ENCODE assay signal across 20 cellular contexts in genomic region chr13:63370101-63370500, GRCh38.
DNase-seq lines count a peak whose midpoint lies in the region; ATAC-seq, FAIRE-seq and TF ChIP-seq lines count a peak whose summit lies in the region.
"Had no signal": no experiment of that assay in that cellular context is flagged by ENCODE, and none has a peak within 500 bp of the region (broad histone marks: within the 10 kb centered on the region; RNA-seq: fewer than 3 reads in every experiment).

No MANE protein-coding gene starts in this region.

- CTCF ChIA-PET in HepG2 (lab: Yijun Ruan, JAX; ENCODE audit: low intra/inter-chr PET ratio, low total read pairs): no interaction called here
- CTCF ChIA-PET in K562 (lab: Yijun Ruan, JAX; ENCODE audit: low intra/inter-chr PET ratio): no interaction called here

- BruUV-seq in HepG2 (replicated peaks; lab: Mats Ljungman, UMichigan) (no TSS peak), K562 (replicated peaks; lab: Mats Ljungman, UMichigan) (no TSS peak)

- ATAC-seq in HepG2 (no peak), right lobe of liver (no peak), K562 (no peak), pancreas (no peak), HG03135 (IDR thresholded peaks at IDR 0.05; ENCODE audit: unreplicated experiment) (no peak)
- ATAC-seq: CD8-positive, alpha-beta T cell; GM12878 had no signal

- H3K9ac ChIP-seq in HepG2 (ENCODE audit: insufficient read depth, low read depth, low read length) (no peak overlapping the region), K562 (ENCODE audit: insufficient read depth in 1 of 2, low read depth in 2 of 2, low read length in 2 of 2) (no peak overlapping the region)

- 0% methylated on average over 1 of the region's 1 CpG for WGBS in HepG2 (ENCODE audit: low lambda C conversion rate)
- 25% methylated on average over 1 of the region's 1 CpG for WGBS in right lobe of liver (ENCODE audit: insufficient coverage, low coverage, low lambda C conversion rate, missing lambda C conversion rate)
- 0% methylated on average over 1 of the region's 1 CpG for WGBS in K562 (ENCODE audit: insufficient coverage, low coverage, missing lambda C conversion rate)
- 32 to 41% methylated on average over 1 of the region's 1 CpG for WGBS in pancreas, 2 donors
- WGBS in prostate gland: 31% methylated on average over 1 of the region's 1 CpG

- no peak for FAIRE-seq in HepG2 (lab: Jason Lieb, UNC)
- FAIRE-seq in K562 (lab: Jason Lieb, UNC): no peak
- FAIRE-seq in pancreas (lab: Jason Lieb, UNC): peak; percentile 20
- FAIRE-seq: GM12878, GM19239, H54 had no signal

- H3K79me2 ChIP-seq in HepG2 (ENCODE audit: insufficient read depth, low read length) (no peaks in the 10 kb centered on the region), K562 (ENCODE audit: control insufficient read depth, insufficient read depth, low read length) (no peaks in the 10 kb centered on the region)

- no peak overlapping the region for H3K4me3 ChIP-seq in HepG2 (replicated peaks in 1 of 3; ENCODE audit: insufficient read depth in 1 of 3, low read depth in 2 of 3, low read length in 3 of 3)
- H3K4me3 ChIP-seq in right lobe of liver: no peak overlapping the region
- no peak overlapping the region for H3K4me3 ChIP-seq in K562
- no peak overlapping the region for H3K4me3 ChIP-seq in pancreas
- no peak overlapping the region for H3K4me3 ChIP-seq in prostate gland
- H3K4me3 ChIP-seq: GM12878, HAP-1 had no signal

- POLR2A ChIA-PET in HepG2 (lab: Yijun Ruan, JAX): no interaction called here
- POLR2A ChIA-PET in K562 (lab: Yijun Ruan, JAX): no interaction called here

- in situ Hi-C loops in HepG2 (cut with HindIII; ENCODE audit: extremely low pct_ligation_motif_present, low pct_unique_long_range_greater_than_20kb): no loop called here
- in situ Hi-C loops in K562 (cut with MboI): no loop called here

- no peak for TF ChIP-seq RAD21 in HepG2 (CRISPR knock-in tag; IDR thresholded peaks at IDR 0.05)
- no peak for TF ChIP-seq RAD21 in K562 (CRISPR knock-in tag; conservative IDR thresholded peaks at IDR 0.05 in 1 of 2, IDR thresholded peaks at IDR 0.05 in 1 of 2)

- no peak for TF ChIP-seq POLR2A in HepG2 (IDR thresholded peaks at IDR 0.05; ENCODE audit: insufficient read depth in 1 of 2, low read depth in 2 of 2, low read length in 2 of 2)
- TF ChIP-seq POLR2A in right lobe of liver (IDR thresholded peaks at IDR 0.05): no peak
- no peak for TF ChIP-seq POLR2A in K562 (conservative IDR thresholded peaks at IDR 0.05)
- no peak for TF ChIP-seq POLR2A in prostate gland (IDR thresholded peaks at IDR 0.05)

- no peaks in the 10 kb centered on the region for H4K20me1 ChIP-seq in HepG2 (ENCODE audit: insufficient read depth, low read length)
- H4K20me1 ChIP-seq in K562 (replicated peaks; ENCODE audit: control insufficient read depth, insufficient read depth, low read length): no peaks in the 10 kb centered on the region

- H3K36me3 ChIP-seq in HepG2 (replicated peaks in 1 of 2; ENCODE audit: control insufficient read depth in 1 of 2, insufficient read depth in 2 of 2, low read length in 2 of 2): no peaks in the 10 kb centered on the region
- H3K36me3 ChIP-seq in right lobe of liver: no peaks in the 10 kb centered on the region
- H3K36me3 ChIP-seq in K562 (ENCODE audit: control insufficient read depth, insufficient read depth, low read length): no peaks in the 10 kb centered on the region
- no peaks in the 10 kb centered on the region for H3K36me3 ChIP-seq in pancreas
- H3K36me3 ChIP-seq in prostate gland: no peaks in the 10 kb centered on the region
- H3K36me3 ChIP-seq: HAP-1 had no signal

- DNase-seq in HepG2 (ENCODE audit: low spot score) (no peak), right lobe of liver (no peak), K562 (ENCODE audit: extremely low read depth in 1 of 4, low spot score in 3 of 4) (no peak), pancreas (no peak), prostate gland (ENCODE audit: low spot score) (no peak)
- DNase-seq: C1 segment of cervical spinal cord; Caco-2; CD4-positive, CD25-positive, alpha-beta regulatory T cell; CD8-positive, alpha-beta T cell; DMS153; DND-41; GDM1; GOT3; HFFc6 had no signal

- TF ChIP-seq EP300 in HepG2 (IDR thresholded peaks at IDR 0.05; ENCODE audit: low read depth in 2 of 2, low read length in 2 of 2) (no peak), HepG2 (CRISPR knock-in tag; IDR thresholded peaks at IDR 0.05; ENCODE audit: borderline replicate concordance) (no peak), K562 (IDR thresholded peaks at IDR 0.05; ENCODE audit: low read length) (no peak)

- no peaks in the 10 kb centered on the region for H3K27me3 ChIP-seq in HepG2 (ENCODE audit: control insufficient read depth in 1 of 2, insufficient read depth in 2 of 2, low read length in 2 of 2)
- no peaks in the 10 kb centered on the region for H3K27me3 ChIP-seq in right lobe of liver
- no peaks in the 10 kb centered on the region for H3K27me3 ChIP-seq in K562 (ENCODE audit: control insufficient read depth in 2 of 2, insufficient read depth in 2 of 2, low read length in 2 of 2)
- H3K27me3 ChIP-seq in pancreas: no peaks in the 10 kb centered on the region
- no peaks in the 10 kb centered on the region for H3K27me3 ChIP-seq in prostate gland (replicated peaks; ENCODE audit: insufficient read depth)

- H3K9me3 ChIP-seq in HepG2 (ENCODE audit: low read length) (no peaks in the 10 kb centered on the region), right lobe of liver (no peaks in the 10 kb centered on the region), K562 (replicated peaks; ENCODE audit: control insufficient read depth, insufficient read depth, low read depth, low read length) (no peaks in the 10 kb centered on the region), pancreas (no peaks in the 10 kb centered on the region), prostate gland (no peaks in the 10 kb centered on the region)
- H3K9me3 ChIP-seq: Caco-2, HAP-1 had no signal

- H2AFZ ChIP-seq in HepG2 (ENCODE audit: low read length): no peak overlapping the region
- no peak overlapping the region for H2AFZ ChIP-seq in K562 (ENCODE audit: low read depth, low read length)

- H3K4me2 ChIP-seq in HepG2 (ENCODE audit: low read depth, low read length): no peak overlapping the region
- no peak overlapping the region for H3K4me2 ChIP-seq in K562 (ENCODE audit: insufficient read depth, low read length)

- intact Hi-C loops in HepG2 (cut with micrococcal nuclease; ENCODE audit: unreplicated experiment) (no loop called here), right lobe of liver (cut with DNase I) (no loop called here), K562 (cut with micrococcal nuclease) (no loop called here), pancreas (cut with DNase I) (no loop called here), prostate gland (cut with DNase I) (no loop called here)

- no peak overlapping the region for H3K27ac ChIP-seq in HepG2 (ENCODE audit: extremely low read length, insufficient read depth, low read length)
- no peak overlapping the region for H3K27ac ChIP-seq in right lobe of liver
- H3K27ac ChIP-seq in K562 (ENCODE audit: extremely low read depth, low read depth, low read length): no peak overlapping the region
- H3K27ac ChIP-seq in pancreas: no peak overlapping the region
- no peak overlapping the region for H3K27ac ChIP-seq in prostate gland
- H3K27ac ChIP-seq: 22Rv1 had no signal

- H3K4me1 ChIP-seq in HepG2 (ENCODE audit: insufficient read depth, low read length) (no peaks in the 10 kb centered on the region), right lobe of liver (no peaks in the 10 kb centered on the region), K562 (replicated peaks in 1 of 2; ENCODE audit: control insufficient read depth in 2 of 2, insufficient read depth in 2 of 2, low read length in 2 of 2) (no peaks in the 10 kb centered on the region), pancreas (no peaks in the 10 kb centered on the region), prostate gland (replicated peaks) (no peaks in the 10 kb centered on the region)
- H3K4me1 ChIP-seq: Caco-2, HAP-1 had no signal

- H3K9me1 ChIP-seq in K562 (ENCODE audit: control insufficient read depth, insufficient read depth, low read length): no peaks in the 10 kb centered on the region

- TF ChIP-seq CTCF in HepG2 (CRISPR knock-in tag; IDR thresholded peaks at IDR 0.05) (no peak), right lobe of liver (IDR thresholded peaks at IDR 0.05) (no peak), K562 (IDR thresholded peaks at IDR 0.05 in 2 of 3, conservative IDR thresholded peaks at IDR 0.05 in 1 of 3; ENCODE audit: insufficient read depth in 2 of 3, low read depth in 1 of 3, low read length in 3 of 3) (no peak), pancreas (IDR thresholded peaks at IDR 0.05) (no peak), prostate gland (IDR thresholded peaks at IDR 0.05) (no peak)

TF ChIP-seq in HepG2, 621 proteins besides CTCF, POLR2A, EP300 and RAD21:
- TF ChIP-seq MAFF (IDR thresholded peaks at IDR 0.05; ENCODE audit: low read depth, low read length) (peak; percentile 61; the same call in 1 of the 2 replicates), MAFK (conservative IDR thresholded peaks at IDR 0.05 in 1 of 2, IDR thresholded peaks at IDR 0.05 in 1 of 2; ENCODE audit: low read length in 2 of 2) (peak; percentile 38 to 82; a peak in 2 of 4 replicates), RBAK (CRISPR knock-in tag; IDR thresholded peaks at IDR 0.05) (no peak)

TF ChIP-seq in K562, 482 proteins besides CTCF, POLR2A, EP300 and RAD21:
- TF ChIP-seq ZNF175 (CRISPR knock-in tag; IDR thresholded peaks at IDR 0.05; ENCODE audit: low read depth): no peak
- peak; percentile 11; the same call in 1 of the 2 replicates for TF ChIP-seq ZNF316 (IDR thresholded peaks at IDR 0.05)
- TF ChIP-seq EHMT2 (IDR thresholded peaks at IDR 0.05): no peak
- TF ChIP-seq ZBTB7A (IDR thresholded peaks at IDR 0.05; ENCODE audit: borderline replicate concordance, control insufficient read depth, low read depth, low read length): no peak
- TF ChIP-seq ZNF124 (CRISPR knock-in tag; IDR thresholded peaks at IDR 0.05): no peak
- no peak for TF ChIP-seq ARID1B (IDR thresholded peaks at IDR 0.05)

Comparison
In these comparisons a context has a peak if more than half of its experiments do, and no peak if none do; other contexts are left out.
1. Of the 241 proteins assayed by ChIP-seq in both HepG2 and K562: peak only in HepG2: MAFF and MAFK; only in K562: none; in both: none; in neither: 239.